ENCODE assay signal across 12 cellular contexts in the genomic region with DNA sequence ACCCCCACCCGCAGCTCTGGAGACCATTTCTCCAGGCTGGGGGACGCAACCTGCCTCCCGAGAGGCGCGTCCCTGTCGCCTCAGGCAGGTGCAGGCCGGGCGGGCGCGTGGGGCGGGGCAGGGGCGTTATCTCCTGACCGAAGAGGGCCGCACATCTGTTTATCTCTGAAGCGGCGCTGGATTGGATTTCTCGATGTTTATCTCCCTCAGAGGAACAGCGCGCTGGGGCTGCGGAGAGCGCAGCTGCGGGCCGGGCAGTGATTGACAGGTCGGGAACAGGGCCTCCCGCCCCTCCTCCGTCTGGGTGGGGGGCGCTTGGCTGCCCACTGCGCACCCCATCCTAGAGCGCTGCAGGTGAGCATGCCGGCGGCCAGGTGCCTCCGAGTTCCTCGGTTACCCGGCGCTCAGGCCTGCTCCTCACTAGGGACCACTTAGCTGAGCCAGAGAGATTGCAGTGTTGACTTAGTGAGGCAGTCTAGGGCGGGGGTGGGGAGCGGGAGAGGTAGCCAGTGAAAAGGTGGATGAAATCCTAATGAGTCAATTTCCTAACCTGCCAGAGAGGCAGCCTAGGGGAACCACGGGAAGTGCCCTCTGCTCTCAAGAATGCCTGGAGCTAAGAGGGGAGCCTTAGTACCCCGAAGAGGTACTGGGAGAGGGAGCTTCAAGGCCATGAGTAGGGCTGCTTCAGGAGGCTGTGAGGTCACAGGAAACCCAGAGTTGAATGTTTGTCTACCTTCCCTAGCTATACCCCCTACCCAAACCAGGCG. TPM values are rescaled to one million over a fixed set of nuclear protein-coding genes. Genes with fewer than 3 reads are reported as not detected.
DNase-seq lines count a peak whose midpoint lies in the region; TF ChIP-seq lines count a peak whose summit lies in the region.
"Had no signal": no experiment of that assay in that cellular context is flagged by ENCODE, and none has a peak within 500 bp of the region (broad histone marks: within the 10 kb centered on the region; RNA-seq: fewer than 3 reads in every experiment).

No MANE protein-coding gene starts in this region.

- H3K27ac Mint-ChIP-seq in activated CD4-positive, alpha-beta memory T cell treated with anti-CD3 and anti-CD28 coated beads, Interleukin-2, amount 10 ng/mL, durations not matched to agents 7 days and 5 days, result no peak overlapping the region
- H3K27ac Mint-ChIP-seq: stimulated activated memory B cell treated with anti-CD40 and anti-IgM and Interleukin-4, amounts not matched to agents 10 μg/mL and 1 μg/mL and 100 μg/mL, for 72 hours; T-cell had no signal

- peaks cover 97% of the 10 kb centered on the region for H3K27me3 ChIP-seq in iPS-15b (ENCODE audit: control insufficient read depth, insufficient read depth, low read length)

- H3K4me1 Mint-ChIP-seq in activated CD4-positive, alpha-beta memory T cell treated with anti-CD3 and anti-CD28 coated beads, Interleukin-2, amount 10 ng/mL, durations not matched to agents 7 days and 5 days, result peaks cover 11% of the 10 kb centered on the region

- no peaks in the 10 kb centered on the region for H3K36me3 Mint-ChIP-seq in activated CD4-positive, alpha-beta memory T cell treated with anti-CD3 and anti-CD28 coated beads, Interleukin-2, amount 10 ng/mL, durations not matched to agents 7 days and 5 days (ENCODE audit: low read depth)
- H3K36me3 Mint-ChIP-seq: stimulated activated memory B cell treated with anti-CD40 and anti-IgM and Interleukin-4, amounts not matched to agents 10 μg/mL and 1 μg/mL and 100 μg/mL, for 72 hours; T-cell had no signal

- H3K9ac ChIP-seq in iPS-15b (ENCODE audit: low read depth, low read length), result no peak overlapping the region

- H3K36me3 ChIP-seq in iPS-15b (ENCODE audit: control insufficient read depth, insufficient read depth, low read length), result no peaks in the 10 kb centered on the region
- H3K36me3 ChIP-seq: spleen had no signal

- peak; percentile 15 for DNase-seq in A172 (ENCODE audit: low spot score)
- peak; percentile 52 for DNase-seq in HuH-7 (ENCODE audit: low spot score)
- peak; percentile 92 for DNase-seq in NCI-H748 treated with DMSO at 0.1 percent for 48 hours (lab: John Stamatoyannopoulos, UW)
- DNase-seq in activated CD4-positive, alpha-beta T cell treated with anti-CD3 and anti-CD28 coated beads for 48 hours, result no peak
- no peak for DNase-seq in activated CD4-positive, alpha-beta memory T cell treated with anti-CD3 and anti-CD28 coated beads, Interleukin-2, amount 10 ng/mL, durations not matched to agents 7 days and 5 days
- no peak for DNase-seq in GM13977 (ENCODE audit: low spot score)
- no peak for DNase-seq in T-helper 2 cell
- DNase-seq: spleen, T-cell had no signal

- CTCF ChIA-PET in activated CD4-positive, alpha-beta memory T cell treated with anti-CD3 and anti-CD28 coated beads, Interleukin-2, amount 10 ng/mL, durations not matched to agents 7 days and 5 days (lab: Charles Lee), result interaction anchor here (1.1 kb wide), 1 partner anchor 27 kb away, joined by 4 read pairs; no protein-coding TSS in a partner anchor

- peak overlapping the region; percentile 50 for H3K4me3 ChIP-seq in iPS-15b (ENCODE audit: low read depth, low read length)
- H3K4me3 ChIP-seq: spleen had no signal

- peaks cover 22% of the 10 kb centered on the region for H3K4me1 ChIP-seq in iPS-15b (ENCODE audit: control insufficient read depth, insufficient read depth, low read length)

- H3K9me3 ChIP-seq in iPS-15b (ENCODE audit: control insufficient read depth, insufficient read depth, low read length), result no peaks in the 10 kb centered on the region
- H3K9me3 ChIP-seq: spleen had no signal

- no peak overlapping the region for H3K4me3 Mint-ChIP-seq in activated CD4-positive, alpha-beta memory T cell treated with anti-CD3 and anti-CD28 coated beads, Interleukin-2, amount 10 ng/mL, durations not matched to agents 7 days and 5 days
- H3K4me3 Mint-ChIP-seq: stimulated activated memory B cell treated with anti-CD40 and anti-IgM and Interleukin-4, amounts not matched to agents 10 μg/mL and 1 μg/mL and 100 μg/mL, for 72 hours; T-cell had no signal

- in situ Hi-C loops in GM13977 (cut with MboI; ENCODE audit: low pct_unique_long_range_greater_than_20kb, low sequenced_read_pairs, unreplicated experiment), result no loop called here

- POLR2A ChIA-PET in activated CD4-positive, alpha-beta memory T cell treated with anti-CD3 and anti-CD28 coated beads, Interleukin-2, amount 10 ng/mL, durations not matched to agents 7 days and 5 days (lab: Charles Lee), result no interaction called here

- no peaks in the 10 kb centered on the region for H3K9me3 Mint-ChIP-seq in activated CD4-positive, alpha-beta memory T cell treated with anti-CD3 and anti-CD28 coated beads, Interleukin-2, amount 10 ng/mL, durations not matched to agents 7 days and 5 days
- H3K9me3 Mint-ChIP-seq: stimulated activated memory B cell treated with anti-CD40 and anti-IgM and Interleukin-4, amounts not matched to agents 10 μg/mL and 1 μg/mL and 100 μg/mL, for 72 hours; T-cell had no signal

- no peak for TF ChIP-seq CTCF in GM13977 (IDR thresholded peaks at IDR 0.05; ENCODE audit: extremely low read depth, insufficient read depth, missing control alignments)

- H3K27me3 Mint-ChIP-seq in activated CD4-positive, alpha-beta memory T cell treated with anti-CD3 and anti-CD28 coated beads, Interleukin-2, amount 10 ng/mL, durations not matched to agents 7 days and 5 days, result peaks cover 71% of the 10 kb centered on the region

RNA-seq across cellular contexts. Expression of gene TIFAB, which starts 39.6 kb away (rescaled TPM):
- total RNA-seq in A172 (2014; rRNA removed; shearing (Covaris generic)), result not detected in 2 replicates
- total RNA-seq in activated CD4-positive, alpha-beta memory T cell treated with anti-CD3 and anti-CD28 coated beads, Interleukin-2, amount 10 ng/mL, durations not matched to agents 7 days and 5 days, result not detected
- total RNA-seq: astrocyte had no signal

RNA-seq across cellular contexts. Expression of gene NEUROG1, which starts 44.0 kb away (rescaled TPM):
- not detected in 2 replicates for total RNA-seq in A172 (2014; rRNA removed; shearing (Covaris generic))
- not detected for total RNA-seq in activated CD4-positive, alpha-beta memory T cell treated with anti-CD3 and anti-CD28 coated beads, Interleukin-2, amount 10 ng/mL, durations not matched to agents 7 days and 5 days
- total RNA-seq: astrocyte, spleen, T-cell had no signal

RNA-seq across cellular contexts. Expression of gene DCANP1, which starts 44.6 kb away (rescaled TPM):
- not detected in 2 replicates for total RNA-seq in A172 (2014; rRNA removed; shearing (Covaris generic))
- total RNA-seq in activated CD4-positive, alpha-beta memory T cell treated with anti-CD3 and anti-CD28 coated beads, Interleukin-2, amount 10 ng/mL, durations not matched to agents 7 days and 5 days, result not detected
- total RNA-seq: astrocyte, T-cell had no signal

Comparison
In these comparisons a context has a peak if more than half of its experiments do, and no peak if none do; other contexts are left out.
1. DNase-seq: peak in A172 (single experiment), HuH-7 (single experiment) and NCI-H748 treated with DMSO at 0.1 percent for 48 hours (single experiment); none in activated CD4-positive, alpha-beta T cell treated with anti-CD3 and anti-CD28 coated beads for 48 hours (single experiment), activated CD4-positive, alpha-beta memory T cell treated with anti-CD3 and anti-CD28 coated beads, Interleukin-2, amount 10 ng/mL, durations not matched to agents 7 days and 5 days (single experiment), GM13977 (single experiment) and T-helper 2 cell (0 of 5).